ENCODE assay signal across 8 cellular contexts in the genomic region with DNA sequence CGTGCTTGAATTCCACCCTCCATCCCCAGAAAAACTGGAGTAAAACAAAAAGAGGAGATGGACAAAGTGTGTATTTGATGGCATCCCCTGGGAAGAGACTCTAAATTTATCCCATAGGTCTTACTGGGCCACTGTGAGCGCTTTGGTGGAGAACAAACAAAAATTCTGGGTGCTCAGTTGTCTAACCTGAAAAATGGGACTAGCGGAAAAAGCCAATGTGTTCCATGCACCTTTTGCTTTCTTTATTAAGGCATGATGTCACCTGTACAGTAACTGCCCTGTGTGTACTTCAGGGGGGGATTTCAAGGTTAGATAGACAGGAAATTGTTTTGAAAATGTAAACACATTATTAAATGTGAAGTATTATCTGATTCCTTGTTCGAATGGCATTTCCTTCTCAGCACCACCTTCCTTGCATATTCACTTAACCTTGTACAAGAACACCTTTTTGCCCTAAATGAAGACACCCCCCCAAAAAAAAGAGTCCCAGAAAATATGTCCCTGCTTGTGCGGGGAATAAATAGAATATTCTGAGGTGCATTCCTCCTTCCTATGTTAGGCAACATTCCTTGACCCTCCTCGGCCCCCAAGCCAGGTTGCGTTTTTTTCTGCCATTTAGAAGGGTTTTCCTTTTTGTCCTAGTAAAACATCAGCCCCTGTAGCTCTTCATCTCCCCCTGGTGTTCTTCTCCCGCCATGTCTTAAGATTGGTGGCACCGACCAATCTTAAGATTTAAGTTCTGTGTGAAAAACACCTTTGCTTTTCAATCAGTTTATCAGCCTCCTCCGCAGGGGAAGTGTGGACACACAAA.
DNase-seq lines count a peak whose midpoint lies in the region; ATAC-seq, FAIRE-seq and TF ChIP-seq lines count a peak whose summit lies in the region.

No MANE protein-coding gene starts in this region.

- H3K4me1 Mint-ChIP-seq in central memory CD8-positive, alpha-beta T cell, result peaks cover 21% of the 10 kb centered on the region

- H3K27me3 Mint-ChIP-seq in central memory CD8-positive, alpha-beta T cell, result peaks cover 80% of the 10 kb centered on the region

- no peak overlapping the region for H3K4me3 ChIP-seq in LNCaP clone FGC (ENCODE audit: low read depth, low read length)

- H3K9me3 Mint-ChIP-seq in central memory CD8-positive, alpha-beta T cell, result no peaks in the 10 kb centered on the region

- DNase-seq in NCI-H2171 treated with DMSO at 0.1 percent for 48 hours (lab: John Stamatoyannopoulos, UW) (peak; percentile 44), NCI-H2171 (lab: John Stamatoyannopoulos, UW) (no peak), LNCaP clone FGC (ENCODE audit: low read depth) (no peak), left kidney (ENCODE audit: low read depth, low spot score) (peak; percentile 73), NCI-H510A treated with DMSO at 0.1 percent for 48 hours (lab: John Stamatoyannopoulos, UW) (no peak)
- peak in 1 of 2 donors; percentile 13 for DNase-seq in central memory CD8-positive, alpha-beta T cell (ENCODE audit: low spot score in 2 of 2)
- DNase-seq in stimulated activated CD4-positive, alpha-beta T cell treated with anti-CD3 and anti-CD28 coated beads, Interleukin-1b, Interleukin-23, amount 100 ng/mL, for 48 hours, result peak; percentile 46

- peak; percentile 49 for FAIRE-seq in TTC549 (lab: Jason Lieb, UNC)

- H3K27ac Mint-ChIP-seq in central memory CD8-positive, alpha-beta T cell (ENCODE audit: low read depth), result no peak overlapping the region

- no peak for ATAC-seq in central memory CD8-positive, alpha-beta T cell (replicated peaks; ENCODE audit: extremely low read depth, poor library complexity, severe bottlenecking)

- peaks cover 3% of the 10 kb centered on the region for H3K36me3 Mint-ChIP-seq in central memory CD8-positive, alpha-beta T cell (ENCODE audit: insufficient read depth)

- TF ChIP-seq CTCF in LNCaP clone FGC (IDR thresholded peaks at IDR 0.05; ENCODE audit: control insufficient read depth, extremely low read depth, insufficient read depth), result peak; percentile 78

- H3K4me3 Mint-ChIP-seq in central memory CD8-positive, alpha-beta T cell, result peak overlapping the region; percentile 63

Comparison
In these comparisons a context has a peak if more than half of its experiments do, and no peak if none do; other contexts are left out.
1. DNase-seq: peak in NCI-H2171 treated with DMSO at 0.1 percent for 48 hours (single experiment), left kidney (single experiment) and stimulated activated CD4-positive, alpha-beta T cell treated with anti-CD3 and anti-CD28 coated beads, Interleukin-1b, Interleukin-23, amount 100 ng/mL, for 48 hours (single experiment); none in NCI-H2171 (single experiment), LNCaP clone FGC (single experiment) and NCI-H510A treated with DMSO at 0.1 percent for 48 hours (single experiment).